23 cellular contexts compared by ENCODE assay signal in the genomic region with DNA sequence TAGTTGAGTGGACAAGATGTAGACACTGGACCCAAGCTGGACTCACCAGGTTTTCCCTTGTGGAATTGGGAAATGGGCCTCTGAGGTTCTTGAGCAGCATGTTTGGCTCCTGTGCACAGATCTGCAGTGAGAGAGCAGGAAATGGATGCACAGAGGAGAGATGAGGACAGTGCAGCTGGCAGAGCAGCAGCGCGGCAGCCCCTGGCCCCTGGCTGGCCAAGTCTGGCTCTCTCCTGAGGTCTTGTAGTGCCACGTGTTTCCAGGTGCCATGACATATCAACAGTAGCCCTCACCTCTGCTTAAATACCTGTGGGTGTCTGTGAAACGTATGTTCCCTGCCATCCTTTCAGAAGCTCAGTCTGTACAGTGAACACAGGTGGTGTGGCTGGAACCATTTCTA. TPM values are rescaled to one million over a fixed set of nuclear protein-coding genes. Genes with fewer than 3 reads are reported as not detected.
A peak's percentile ranks its signal among the peaks of the same experiment; 100 is the strongest.
DNase-seq lines count a peak whose midpoint lies in the region; ATAC-seq, FAIRE-seq and TF ChIP-seq lines count a peak whose summit lies in the region.
"Had no signal": no experiment of that assay in that cellular context is flagged by ENCODE, and none has a peak within 500 bp of the region (broad histone marks: within the 10 kb centered on the region; RNA-seq: fewer than 3 reads in every experiment).

No MANE protein-coding gene starts in this region.

- H3K27me3 Mint-ChIP-seq in activated CD4-positive, alpha-beta T cell treated with anti-CD3 and anti-CD28 coated beads for 36 hours = peaks cover 23% of the 10 kb centered on the region

- CTCF ChIA-PET in activated CD4-positive, alpha-beta T cell treated with anti-CD3 and anti-CD28 coated beads for 36 hours (lab: Charles Lee) = interaction anchor here (1.2 to 1.3 kb wide), 2 partner anchors 37 to 41 kb away, joined by 3 to 4 read pairs; partner anchors contain the start of gene C1orf52

- no peak overlapping the region for H3K4me3 Mint-ChIP-seq in activated CD4-positive, alpha-beta T cell treated with anti-CD3 and anti-CD28 coated beads for 36 hours
- H3K4me3 Mint-ChIP-seq: CD8-positive, alpha-beta T cell had no signal

- H3K27ac Mint-ChIP-seq in activated CD4-positive, alpha-beta T cell treated with anti-CD3 and anti-CD28 coated beads for 36 hours = no peak overlapping the region
- H3K27ac Mint-ChIP-seq: CD8-positive, alpha-beta T cell had no signal

- no peak for TF ChIP-seq CTCF in RWPE2 (IDR thresholded peaks at IDR 0.05; ENCODE audit: poor library complexity, severe bottlenecking)
- TF ChIP-seq CTCF in foreskin keratinocyte (conservative IDR thresholded peaks at IDR 0.05) = no peak
- TF ChIP-seq CTCF in thyroid gland (IDR thresholded peaks at IDR 0.05) = no peak

- WGBS in thyroid gland, 2 donors = 85 to 90% methylated on average over 4 of the region's 4 CpGs

- H3K36me3 Mint-ChIP-seq in activated CD4-positive, alpha-beta T cell treated with anti-CD3 and anti-CD28 coated beads for 36 hours (ENCODE audit: low read depth) = peaks cover 2% of the 10 kb centered on the region
- H3K36me3 Mint-ChIP-seq: CD8-positive, alpha-beta T cell had no signal

- peaks cover 48% of the 10 kb centered on the region for H3K4me1 ChIP-seq in RWPE2 (ENCODE audit: insufficient read depth, poor library complexity, severe bottlenecking)
- peaks cover 52% of the 10 kb centered on the region for H3K4me1 ChIP-seq in foreskin keratinocyte
- peaks cover 8 to 26% of the 10 kb centered on the region in 2 donors for H3K4me1 ChIP-seq in thyroid gland
- H3K4me1 ChIP-seq: SJCRH30 had no signal

- no peak for TF ChIP-seq POLR2A in thyroid gland (IDR thresholded peaks at IDR 0.05)

- FAIRE-seq in urothelium cell line (lab: Jason Lieb, UNC) = peak; percentile 62
- FAIRE-seq: GM19239 had no signal

- ATAC-seq in RWPE2 (ENCODE audit: low read depth) = no peak
- no peak for ATAC-seq in foreskin keratinocyte
- no peak for ATAC-seq in activated CD4-positive, alpha-beta T cell treated with anti-CD3 and anti-CD28 coated beads for 36 hours
- ATAC-seq: CD8-positive, alpha-beta T cell had no signal

- H3K27ac ChIP-seq in RWPE2 (ENCODE audit: poor library complexity, severe bottlenecking) = peak overlapping the region; percentile 87
- H3K27ac ChIP-seq in foreskin keratinocyte = peak overlapping the region; percentile 81
- peak overlapping the region in 1 of 3 donors; percentile 57 for H3K27ac ChIP-seq in thyroid gland
- H3K27ac ChIP-seq: 22Rv1, SJCRH30 had no signal

- H3K9me3 Mint-ChIP-seq in activated CD4-positive, alpha-beta T cell treated with anti-CD3 and anti-CD28 coated beads for 36 hours (ENCODE audit: low read depth) = no peaks in the 10 kb centered on the region
- H3K9me3 Mint-ChIP-seq: CD8-positive, alpha-beta T cell had no signal

- H3K9me3 ChIP-seq in RWPE2 (ENCODE audit: severe bottlenecking) (no peaks in the 10 kb centered on the region), thyroid gland (no peaks in the 10 kb centered on the region)
- H3K9me3 ChIP-seq: SJCRH30 had no signal

- peaks cover 26% of the 10 kb centered on the region for H3K4me1 Mint-ChIP-seq in activated CD4-positive, alpha-beta T cell treated with anti-CD3 and anti-CD28 coated beads for 36 hours

- H3K27me3 ChIP-seq in RWPE2 (ENCODE audit: insufficient read depth, poor library complexity, severe bottlenecking) (no peaks in the 10 kb centered on the region), foreskin keratinocyte (no peaks in the 10 kb centered on the region), thyroid gland (no peaks in the 10 kb centered on the region)
- H3K27me3 ChIP-seq: SJCRH30 had no signal

- H3K4me3 ChIP-seq in RWPE2 (ENCODE audit: severe bottlenecking) (no peak overlapping the region), thyroid gland (replicated peaks in 1 of 3) (no peak overlapping the region)
- H3K4me3 ChIP-seq: SJCRH30 had no signal

- no peaks in the 10 kb centered on the region for H3K36me3 ChIP-seq in RWPE2 (ENCODE audit: low read depth)
- H3K36me3 ChIP-seq in thyroid gland = no peaks in the 10 kb centered on the region
- H3K36me3 ChIP-seq: SJCRH30 had no signal

- POLR2A ChIA-PET in activated CD4-positive, alpha-beta T cell treated with anti-CD3 and anti-CD28 coated beads for 36 hours (lab: Charles Lee) = interaction anchor here (1.2 kb wide), 1 partner anchor 36 kb away, joined by 3 read pairs; the partner anchor contains the start of gene C1orf52

- intact Hi-C loops in activated CD4-positive, alpha-beta T cell treated with anti-CD3 and anti-CD28 coated beads for 36 hours (cut with DNase I, micrococcal nuclease) = loop anchor here (5.0 kb wide), 2 partner anchors 412 to 603 kb away; partner anchors contain the start of genes SSX2IP (in 1 of the 2) and ZNHIT6 (in 1 of the 2)
- intact Hi-C loops in thyroid gland (cut with DNase I) = no loop called here

- DNase-seq in DMS53 (lab: John Stamatoyannopoulos, UW) (peak; percentile 14), DMS53 treated with DMSO at 0.1 percent for 48 hours (lab: John Stamatoyannopoulos, UW; ENCODE audit: unreplicated experiment) (no peak), RWPE2 (ENCODE audit: low spot score) (no peak), foreskin keratinocyte (no peak), urothelium cell line (ENCODE audit: low spot score) (no peak), NCI-H524 treated with DMSO at 0.1 percent for 48 hours (lab: John Stamatoyannopoulos, UW) (no peak), thyroid gland (no peak)
- DNase-seq in activated CD4-positive, alpha-beta T cell treated with anti-CD3 and anti-CD28 coated beads for 36 hours = no peak
- DNase-seq: C1 segment of cervical spinal cord; Calu3; CD8-positive, alpha-beta T cell; DMS153; GF-D8; GOT3; Karpas-422; MV-4-11; NCI-H1694; NCI-H2081; NCI-H2171; NCI-H526; SJCRH30 had no signal

RNA-seq across cellular contexts. Expression of gene BCL10, which starts 19.2 kb away (rescaled TPM):
- 49.4 and 52.0 TPM in 2 replicates for total RNA-seq in foreskin keratinocyte
- polyA plus RNA-seq in foreskin keratinocyte = 21.1 and 21.4 TPM in 2 replicates
- 10 to 100 TPM; 28.3 to 28.8 TPM for total RNA-seq in activated CD4-positive, alpha-beta T cell treated with anti-CD3 and anti-CD28 coated beads for 36 hours
- total RNA-seq in thyroid gland = 10 to 100 TPM; 13.6 to 28.5 (median 15.1) TPM

RNA-seq across cellular contexts. Expression of gene C1orf52, which starts 36.2 kb away (rescaled TPM):
- total RNA-seq in foreskin keratinocyte = 21.4 TPM in 2 replicates
- polyA plus RNA-seq in foreskin keratinocyte = 18.7 and 21.8 TPM in 2 replicates
- total RNA-seq in activated CD4-positive, alpha-beta T cell treated with anti-CD3 and anti-CD28 coated beads for 36 hours = 10 to 100 TPM; 23.5 to 24.6 TPM
- total RNA-seq in thyroid gland = 10 to 100 TPM in 3 of 4 donors, 1 to 10 TPM in 1; 9.0 to 28.7 (median 17.5) TPM
